Comparison of ENCODE assay signal across 11 cellular contexts in the genomic region with DNA sequence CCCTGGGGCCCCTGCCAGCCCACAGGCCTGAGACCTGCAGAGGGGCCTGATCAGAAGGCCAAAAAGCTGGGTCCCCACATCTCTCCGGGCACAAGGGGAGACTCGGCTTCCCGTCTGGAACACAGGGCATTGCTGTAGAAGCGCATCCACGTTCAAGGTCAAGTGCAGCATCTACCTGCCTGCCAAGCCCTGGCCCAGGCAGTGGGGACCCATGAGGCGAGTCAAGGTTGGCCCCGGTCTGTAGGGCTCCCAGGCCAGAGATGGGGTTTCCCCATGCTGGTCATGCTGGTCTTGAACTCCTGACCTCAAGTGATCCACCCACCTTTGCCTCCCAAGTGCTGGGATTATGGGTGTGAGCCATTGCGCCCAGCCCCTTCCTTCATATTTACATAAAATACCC. TPM values are rescaled to one million over a fixed set of nuclear protein-coding genes. Genes with fewer than 3 reads are reported as not detected.
"Had no signal": no experiment of that assay in that cellular context is flagged by ENCODE, and none has a peak within 500 bp of the region (broad histone marks: within the 10 kb centered on the region; RNA-seq: fewer than 3 reads in every experiment).

No MANE protein-coding gene starts in this region.

- H3K27ac ChIP-seq: GM23248, KMS-11 had no signal

- H3K9ac ChIP-seq: GM23248, KMS-11 had no signal

- DNase-seq: GM23248, GOT3, H9, HCEC 1CT, Karpas-422, KBM-7 had no signal

- FAIRE-seq: H54, HTR-8/SVneo had no signal

- H3K4me3 ChIP-seq: GM23248 had no signal

- H2AFZ ChIP-seq: GM23248 had no signal

- H3K4me2 ChIP-seq: KMS-11 had no signal

RNA-seq across cellular contexts. Expression of a gene that starts 13.5 kb away (rescaled TPM):
- total RNA-seq: HT-29 had no signal
- polyA plus RNA-seq: IgD-negative memory B cell had no signal
